In the genomic region with DNA sequence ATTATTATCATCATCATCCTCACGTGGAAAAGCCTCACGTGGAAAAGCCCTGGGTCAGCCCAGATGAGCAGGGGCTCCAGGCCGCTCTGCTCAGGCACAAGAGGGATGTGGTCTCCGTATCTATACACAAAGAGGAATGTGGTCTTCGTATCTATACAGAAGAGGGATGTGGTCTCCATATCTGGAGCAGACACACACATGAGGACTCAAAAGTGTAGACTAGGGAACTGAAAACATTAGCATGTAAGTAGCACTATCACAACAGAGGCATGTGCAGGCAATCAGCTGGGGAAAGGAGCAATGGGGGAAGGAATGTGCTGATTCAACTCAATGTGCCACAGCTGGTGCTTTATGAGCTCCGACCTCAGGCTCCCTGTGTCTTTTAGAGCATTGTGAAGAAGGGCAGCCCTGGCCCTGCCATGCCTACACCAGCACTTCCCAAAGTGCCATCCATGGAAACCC, we compare ENCODE assay signal across 28 cellular contexts.
DNase-seq lines count a peak whose midpoint lies in the region; ATAC-seq and TF ChIP-seq lines count a peak whose summit lies in the region.
"Had no signal": no experiment of that assay in that cellular context is flagged by ENCODE, and none has a peak within 500 bp of the region (broad histone marks: within the 10 kb centered on the region; RNA-seq: fewer than 3 reads in every experiment).

No MANE protein-coding gene starts in this region.

- no peaks in the 10 kb centered on the region for H3K9me3 Mint-ChIP-seq in immature natural killer cell
- H3K9me3 Mint-ChIP-seq: activated CD4-positive, alpha-beta memory T cell treated with anti-CD3 and anti-CD28 coated beads, Interleukin-2, amount 10 ng/mL, durations not matched to agents 7 days and 5 days; neural crest cell had no signal

- H3K4me1 ChIP-seq in upper lobe of right lung, result no peaks in the 10 kb centered on the region
- H3K4me1 ChIP-seq in breast epithelium, result no peaks in the 10 kb centered on the region

- H3K36me3 ChIP-seq in upper lobe of right lung, result no peaks in the 10 kb centered on the region
- H3K36me3 ChIP-seq in breast epithelium, result no peaks in the 10 kb centered on the region
- H3K36me3 ChIP-seq: esophagus muscularis mucosa, heart right ventricle, SJCRH30, upper lobe of left lung had no signal

- H3K36me3 Mint-ChIP-seq in immature natural killer cell, result peaks cover 0 to 3% (median 0%) of the 10 kb centered on the region in 3 donors
- no peaks in the 10 kb centered on the region for H3K36me3 Mint-ChIP-seq in T-helper 17 cell (ENCODE audit: low read depth)
- H3K36me3 Mint-ChIP-seq: CD14-positive monocyte had no signal

- ATAC-seq in upper lobe of right lung, result peak; percentile 11
- ATAC-seq in T-helper 17 cell, result no peak
- ATAC-seq in SK-N-SH treated with all-trans-retinoic acid at 6 μM for 48 hours, result no peak
- ATAC-seq: heart right ventricle had no signal

- TF ChIP-seq CTCF in upper lobe of right lung (IDR thresholded peaks at IDR 0.05) (no peak), breast epithelium (IDR thresholded peaks at IDR 0.05) (no peak)

- no peak for TF ChIP-seq POLR2A in breast epithelium (IDR thresholded peaks at IDR 0.05)

- H3K4me3 ChIP-seq in upper lobe of right lung, result no peak overlapping the region
- H3K4me3 ChIP-seq in breast epithelium, result no peak overlapping the region
- H3K4me3 ChIP-seq: esophagus muscularis mucosa, heart right ventricle, lung, SJCRH30, upper lobe of left lung had no signal

- in situ Hi-C loops in KBM-7 (cut with MboI; ENCODE audit: low pct_unique_long_range_greater_than_20kb, low sequenced_read_pairs), result no loop called here

- no peak overlapping the region for H3K27ac ChIP-seq in upper lobe of right lung
- H3K27ac ChIP-seq in breast epithelium, result no peak overlapping the region
- H3K27ac ChIP-seq: esophagus muscularis mucosa, heart right ventricle, SJCRH30, upper lobe of left lung had no signal

- H3K27ac Mint-ChIP-seq in immature natural killer cell (peak overlapping the region; percentile 62 to 99 (median 92)), T-helper 17 cell (no peak overlapping the region)
- H3K27ac Mint-ChIP-seq: activated CD4-positive, alpha-beta memory T cell treated with anti-CD3 and anti-CD28 coated beads, Interleukin-2, amount 10 ng/mL, durations not matched to agents 7 days and 5 days; activated naive CD4-positive, alpha-beta T cell treated with anti-CD3 and anti-CD28 coated beads, Interleukin-2, amount 10 ng/mL, durations not matched to agents 7 days and 5 days; CD14-positive monocyte had no signal

- DNase-seq in KBM-7, result peak; percentile 2
- peak; percentile 40 for DNase-seq in UCSD-AML1 (lab: John Stamatoyannopoulos, UW; ENCODE audit: unreplicated experiment)
- DNase-seq in immature natural killer cell, result no peak
- DNase-seq in upper lobe of right lung, result no peak
- no peak for DNase-seq in breast epithelium (ENCODE audit: low spot score in 2 of 2)
- no peak for DNase-seq in T-helper 17 cell
- DNase-seq: activated CD4-positive, alpha-beta memory T cell treated with anti-CD3 and anti-CD28 coated beads, Interleukin-2, amount 10 ng/mL, durations not matched to agents 7 days and 5 days; activated CD4-positive, CD25-positive, alpha-beta regulatory T cell treated with anti-CD3 and anti-CD28 coated beads, Interleukin-2, amount 50 U/mL, for 72 hours; activated CD8-positive, alpha-beta memory T cell treated with anti-CD3 and anti-CD28 coated beads, Interleukin-2, amount 50 U/mL, for 48 hours; activated naive CD4-positive, alpha-beta T cell treated with anti-CD3 and anti-CD28 coated beads, Interleukin-2, amount 10 ng/mL, durations not matched to agents 7 days and 5 days; Calu3; cerebellar nuclear complex; DMS79; foreskin melanocyte; GOT3; heart right ventricle; NCI-H2081 treated with DMSO at 0.1 percent for 48 hours; NCI-H345; SJCRH30; small intestine; stimulated activated naive CD4-positive, alpha-beta T cell; upper lobe of left lung had no signal

- no peaks in the 10 kb centered on the region for H3K9me3 ChIP-seq in upper lobe of right lung
- no peaks in the 10 kb centered on the region for H3K9me3 ChIP-seq in breast epithelium
- H3K9me3 ChIP-seq in T-helper 17 cell (ENCODE audit: control insufficient read depth, low read length, poor library complexity, severe bottlenecking), result no peaks in the 10 kb centered on the region
- H3K9me3 ChIP-seq: esophagus muscularis mucosa, heart right ventricle, SJCRH30, upper lobe of left lung had no signal

- H3K27me3 ChIP-seq in upper lobe of right lung, result no peaks in the 10 kb centered on the region
- H3K27me3 ChIP-seq in breast epithelium, result no peaks in the 10 kb centered on the region
- H3K27me3 ChIP-seq: esophagus muscularis mucosa, heart right ventricle, SJCRH30, upper lobe of left lung had no signal

- H3K4me1 Mint-ChIP-seq in immature natural killer cell, result peaks cover 81 to 83% of the 10 kb centered on the region in 2 donors
- peaks cover 24% of the 10 kb centered on the region for H3K4me1 Mint-ChIP-seq in T-helper 17 cell

- peaks cover 16 to 26% (median 20%) of the 10 kb centered on the region in 3 donors for H3K27me3 Mint-ChIP-seq in immature natural killer cell (ENCODE audit: low read depth in 3 of 3)
- peaks cover 5% of the 10 kb centered on the region for H3K27me3 Mint-ChIP-seq in T-helper 17 cell

- intact Hi-C loops in upper lobe of right lung (cut with DNase I) (no loop called here), breast epithelium (cut with DNase I; ENCODE audit: low total_unique reads) (no loop called here)

- H3K4me3 Mint-ChIP-seq in immature natural killer cell (peak overlapping the region; percentile 22 to 63 (median 43)), T-helper 17 cell (no peak overlapping the region)
- H3K4me3 Mint-ChIP-seq: activated CD4-positive, alpha-beta memory T cell treated with anti-CD3 and anti-CD28 coated beads, Interleukin-2, amount 10 ng/mL, durations not matched to agents 7 days and 5 days; activated naive CD4-positive, alpha-beta T cell treated with anti-CD3 and anti-CD28 coated beads, Interleukin-2, amount 10 ng/mL, durations not matched to agents 7 days and 5 days; brain; CD14-positive monocyte; neural crest cell had no signal

TF ChIP-seq in SK-N-SH treated with all-trans-retinoic acid at 6 μM for 48 hours, 23 proteins besides CTCF, POLR2A, EP300 and RAD21:
- TF ChIP-seq, protein P1, sequence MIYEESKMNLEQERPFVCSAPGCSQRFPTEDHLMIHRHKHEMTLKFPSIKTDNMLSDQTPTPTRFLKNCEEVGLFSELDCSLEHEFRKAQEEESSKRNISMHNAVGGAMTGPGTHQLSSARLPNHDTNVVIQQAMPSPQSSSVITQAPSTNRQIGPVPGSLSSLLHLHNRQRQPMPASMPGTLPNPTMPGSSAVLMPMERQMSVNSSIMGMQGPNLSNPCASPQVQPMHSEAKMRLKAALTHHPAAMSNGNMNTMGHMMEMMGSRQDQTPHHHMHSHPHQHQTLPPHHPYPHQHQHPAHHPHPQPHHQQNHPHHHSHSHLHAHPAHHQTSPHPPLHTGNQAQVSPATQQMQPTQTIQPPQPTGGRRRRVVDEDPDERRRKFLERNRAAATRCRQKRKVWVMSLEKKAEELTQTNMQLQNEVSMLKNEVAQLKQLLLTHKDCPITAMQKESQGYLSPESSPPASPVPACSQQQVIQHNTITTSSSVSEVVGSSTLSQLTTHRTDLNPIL (CRISPR knock-in tag; IDR thresholded peaks at IDR 0.05; ENCODE audit: low read depth), result no peak
- no peak for TF ChIP-seq ZFP30 (CRISPR knock-in tag; IDR thresholded peaks at IDR 0.05)
- no peak for TF ChIP-seq GLIS3 (CRISPR knock-in tag; IDR thresholded peaks at IDR 0.05)
- no peak for TF ChIP-seq TSHZ2 (CRISPR knock-in tag; IDR thresholded peaks at IDR 0.05)
- TF ChIP-seq BACH2 (CRISPR knock-in tag; IDR thresholded peaks at IDR 0.05; ENCODE audit: borderline replicate concordance), result no peak

Comparison
In these comparisons a context has a peak if more than half of its experiments do, and no peak if none do; other contexts are left out.
1. DNase-seq: peak in KBM-7 (single experiment) and UCSD-AML1 (single experiment); none in immature natural killer cell (0 of 3), upper lobe of right lung (single experiment), breast epithelium (0 of 2) and T-helper 17 cell (0 of 3).